Comparison of ENCODE assay signal across 2 cellular contexts in the genomic region with DNA sequence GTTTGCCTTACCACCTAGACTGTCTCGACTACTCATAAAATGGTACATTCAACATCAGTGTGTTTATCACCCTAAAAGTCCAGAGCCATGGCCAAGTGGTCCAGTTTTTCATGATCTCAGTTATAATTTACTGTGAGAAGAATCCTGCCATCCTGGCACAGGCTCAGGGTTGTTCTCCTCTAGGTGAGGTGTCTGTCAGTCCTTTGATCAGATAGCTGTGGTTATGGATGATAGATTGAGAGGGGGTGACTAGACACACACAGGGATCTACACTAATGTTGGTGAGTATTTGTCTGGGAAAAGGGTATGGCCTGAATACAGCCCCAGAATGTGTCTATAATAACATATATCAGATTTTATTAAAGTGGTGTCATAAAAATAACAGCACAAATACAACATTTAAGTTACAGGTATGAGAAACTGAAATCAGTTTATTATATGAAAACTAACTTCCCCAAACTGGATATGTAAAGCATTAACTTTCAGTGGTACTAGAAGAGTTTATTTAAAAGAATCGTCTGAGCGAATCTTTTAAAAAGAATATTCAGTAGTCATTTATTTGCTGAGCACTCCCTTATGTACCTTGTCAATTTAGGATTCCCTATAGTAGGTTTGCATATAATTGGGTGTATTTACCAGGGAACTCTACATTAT.
A peak's percentile ranks its signal among the peaks of the same experiment; 100 is the strongest.
TF ChIP-seq lines count a peak whose summit lies in the region.

No MANE protein-coding gene starts in this region.

TF ChIP-seq in GM12891, 5 proteins besides CTCF, POLR2A, EP300 and RAD21 (continued from another document):
- no peak for TF ChIP-seq POLR2AphosphoS5 (IDR thresholded peaks at IDR 0.05; ENCODE audit: low read depth, low read length)

TF ChIP-seq in K562, 482 proteins besides CTCF, POLR2A, EP300 and RAD21:
- TF ChIP-seq PBX2 (CRISPR knock-in tag; IDR thresholded peaks at IDR 0.05; ENCODE audit: low read depth) (no peak), PBX2 (tag; conservative IDR thresholded peaks at IDR 0.05; ENCODE audit: low read depth) (0 out of 2 replicates have a peak, but pooled peaks have one; percentile 12), GTF2F1 (IDR thresholded peaks at IDR 0.05; ENCODE audit: low read depth, low read length) (no peak), MAFK (IDR thresholded peaks at IDR 0.05; ENCODE audit: low read length) (no peak), SLC30A9 (CRISPR knock-in tag; IDR thresholded peaks at IDR 0.05) (no peak), MEIS2 (IDR thresholded peaks at IDR 0.05; ENCODE audit: partially characterized antibody) (peak; percentile 47), NFE2 (IDR thresholded peaks at IDR 0.05; ENCODE audit: low read depth) (0 out of 2 replicates have a peak, but pooled peaks have one; percentile 24), LEF1 (IDR thresholded peaks at IDR 0.05) (no peak)
